In the genomic region with DNA sequence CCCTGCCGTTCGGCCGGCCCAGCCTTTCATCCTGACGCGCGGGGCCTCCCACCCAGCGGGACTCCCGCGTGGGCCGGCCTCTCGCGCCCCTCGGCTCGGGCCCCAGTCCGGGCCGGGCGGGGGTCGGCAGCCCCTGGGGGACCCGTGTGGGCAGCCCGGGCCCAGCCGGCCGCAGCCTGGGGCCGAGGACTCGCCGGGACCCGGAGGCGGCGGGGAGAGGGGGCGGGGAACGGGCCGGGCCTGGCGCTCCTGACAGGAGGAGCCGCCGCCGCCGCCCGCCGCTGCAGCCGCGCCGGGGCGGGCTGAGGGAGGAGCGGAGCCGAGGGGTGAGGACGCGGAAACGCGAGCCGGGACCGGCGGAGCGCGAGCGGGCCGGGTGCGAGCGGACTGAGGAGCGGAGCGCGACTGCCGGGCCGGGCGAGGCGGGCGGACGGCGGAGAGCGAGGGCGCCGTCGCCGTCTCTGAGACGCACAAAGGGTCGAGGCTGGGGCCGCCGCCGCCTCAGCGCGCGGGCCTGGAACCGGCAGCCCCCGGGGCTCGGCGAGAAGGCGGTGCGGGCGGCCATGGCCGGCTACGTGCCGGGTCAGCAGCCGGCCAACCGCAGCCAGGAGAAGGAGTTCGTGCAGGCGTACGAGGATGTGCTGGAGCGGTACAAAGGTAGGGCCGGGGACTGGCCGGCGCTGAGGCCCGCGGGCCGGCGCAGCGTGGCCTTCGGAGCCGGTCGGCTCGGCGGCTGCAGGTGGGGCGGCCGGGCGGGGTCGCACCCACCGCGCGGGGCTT, we compare ENCODE assay signal across 8 cellular contexts.
A peak's percentile ranks its signal among the peaks of the same experiment; 100 is the strongest.
DNase-seq lines count a peak whose midpoint lies in the region; ATAC-seq, FAIRE-seq and TF ChIP-seq lines count a peak whose summit lies in the region.

No MANE protein-coding gene starts in this region.

- H3K4me3 ChIP-seq in NB4 (ENCODE audit: low read depth, low read length) (peak overlapping the region; percentile 38), HepG2 (replicated peaks in 1 of 3; ENCODE audit: insufficient read depth in 1 of 3, low read depth in 2 of 3, low read length in 3 of 3) (peak overlapping the region; percentile 81 to 94 (median 93))

- FAIRE-seq in HepG2 (lab: Jason Lieb, UNC), result no peak

- H2AFZ ChIP-seq in HepG2 (ENCODE audit: low read length), result no peak overlapping the region

- intact Hi-C loops in activated CD4-positive, alpha-beta T cell treated with anti-CD3 and anti-CD28 coated beads for 36 hours (cut with DNase I, micrococcal nuclease), result loop anchor here in 1 of 2 experiments (1.0 to 10.0 kb wide), 3 partner anchors 153 to 620 kb away; a partner anchor contains a TSS
- intact Hi-C loops in HepG2 (cut with micrococcal nuclease; ENCODE audit: unreplicated experiment), result loop anchor here (5.0 kb wide), 1 partner anchor 67 kb away; no protein-coding TSS in a partner anchor

- CTCF ChIA-PET in activated CD4-positive, alpha-beta T cell treated with anti-CD3 and anti-CD28 coated beads for 36 hours (lab: Charles Lee), result interaction anchor here (0.7 kb wide), 1 partner anchor 152 kb away, joined by 3 read pairs; no protein-coding TSS in a partner anchor
- CTCF ChIA-PET in HepG2 (lab: Yijun Ruan, JAX; ENCODE audit: low intra/inter-chr PET ratio, low total read pairs), result interaction anchor here (1.3 to 1.9 kb wide), 2 partner anchors 86 to 153 kb away, joined by 4 to 7 read pairs; no protein-coding TSS in a partner anchor

- H3K27me3 ChIP-seq in HepG2 (ENCODE audit: control insufficient read depth in 1 of 2, insufficient read depth in 2 of 2, low read length in 2 of 2), result no peaks in the 10 kb centered on the region

- in situ Hi-C loops in HepG2 (cut with HindIII; ENCODE audit: extremely low pct_ligation_motif_present, low pct_unique_long_range_greater_than_20kb), result no loop called here

- WGBS in HepG2 (ENCODE audit: low lambda C conversion rate), result 0% methylated on average over 9 of the region's 116 CpGs

- no peak overlapping the region for H3K27ac Mint-ChIP-seq in activated CD4-positive, alpha-beta T cell treated with anti-CD3 and anti-CD28 coated beads for 36 hours

- TF ChIP-seq RAD21 in HepG2 (CRISPR knock-in tag; IDR thresholded peaks at IDR 0.05), result no peak

- peaks cover 40% of the 10 kb centered on the region for H3K4me1 Mint-ChIP-seq in activated CD4-positive, alpha-beta T cell treated with anti-CD3 and anti-CD28 coated beads for 36 hours

- no peaks in the 10 kb centered on the region for H3K9me3 ChIP-seq in HepG2 (ENCODE audit: low read length)

- H3K27ac ChIP-seq in HepG2 (ENCODE audit: extremely low read length, insufficient read depth, low read length), result peak overlapping the region; percentile 69

- peaks cover 57% of the 10 kb centered on the region for H3K4me1 ChIP-seq in HepG2 (ENCODE audit: insufficient read depth, low read length)

- TF ChIP-seq POLR2A in NB4 (IDR thresholded peaks at IDR 0.05; ENCODE audit: extremely low read depth, insufficient read length) (no peak), HepG2 (IDR thresholded peaks at IDR 0.05; ENCODE audit: insufficient read depth in 1 of 2, low read depth in 2 of 2, low read length in 2 of 2) (no peak)

- no peak overlapping the region for H3K4me3 Mint-ChIP-seq in activated CD4-positive, alpha-beta T cell treated with anti-CD3 and anti-CD28 coated beads for 36 hours

- no peak for TF ChIP-seq CTCF in NB4 (IDR thresholded peaks at IDR 0.05; ENCODE audit: low read depth, low read length)
- no peak for TF ChIP-seq CTCF in HepG2 (CRISPR knock-in tag; IDR thresholded peaks at IDR 0.05)

- no peaks in the 10 kb centered on the region for H3K9me3 Mint-ChIP-seq in activated CD4-positive, alpha-beta T cell treated with anti-CD3 and anti-CD28 coated beads for 36 hours (ENCODE audit: low read depth)

- DNase-seq in C1 segment of cervical spinal cord (lab: John Stamatoyannopoulos, UW) (peak in 9 of 14 donors; percentile 33 to 81 (median 68)), NB4 (ENCODE audit: low read depth) (peak; percentile 53), dedifferentiated amniotic fluid mesenchymal stem cell (ENCODE audit: extremely low spot score) (peak; percentile 36), HepG2 (ENCODE audit: low spot score) (no peak)
- DNase-seq in activated CD4-positive, alpha-beta T cell treated with anti-CD3 and anti-CD28 coated beads for 36 hours, result peak; percentile 77
- peak; percentile 36 to 52 for DNase-seq in stimulated activated CD4-positive, alpha-beta T cell treated with anti-CD3 and anti-CD28 coated beads, Interleukin-4, amount 100 ng/mL, for 48 hours (ENCODE audit: low read depth in 2 of 2)

- H3K79me2 ChIP-seq in HepG2 (ENCODE audit: insufficient read depth, low read length), result peaks cover 30% of the 10 kb centered on the region

- POLR2A ChIA-PET in activated CD4-positive, alpha-beta T cell treated with anti-CD3 and anti-CD28 coated beads for 36 hours (lab: Charles Lee), result no interaction called here
- POLR2A ChIA-PET in HepG2 (lab: Yijun Ruan, JAX), result interaction anchor here (0.8 to 2.5 kb wide), 9 partner anchors 12 to 153 kb away, joined by 3 to 27 read pairs (median 4); a partner anchor contains a TSS

- H3K9ac ChIP-seq in HepG2 (ENCODE audit: insufficient read depth, low read depth, low read length), result peak overlapping the region; percentile 82

- ATAC-seq in GM19438 (IDR thresholded peaks at IDR 0.05; ENCODE audit: low read depth, unreplicated experiment), result peak; percentile 42
- peak; percentile 75 for ATAC-seq in activated CD4-positive, alpha-beta T cell treated with anti-CD3 and anti-CD28 coated beads for 36 hours
- peak; percentile 76 for ATAC-seq in HepG2
- ATAC-seq in GM21367 (IDR thresholded peaks at IDR 0.05; ENCODE audit: unreplicated experiment), result no peak

- no peaks in the 10 kb centered on the region for H3K36me3 Mint-ChIP-seq in activated CD4-positive, alpha-beta T cell treated with anti-CD3 and anti-CD28 coated beads for 36 hours (ENCODE audit: low read depth)

- peaks cover 8% of the 10 kb centered on the region for H3K27me3 Mint-ChIP-seq in activated CD4-positive, alpha-beta T cell treated with anti-CD3 and anti-CD28 coated beads for 36 hours

- H3K4me2 ChIP-seq in HepG2 (ENCODE audit: low read depth, low read length), result peak overlapping the region; percentile 94

- no TSS peak for BruUV-seq in HepG2 (replicated peaks; lab: Mats Ljungman, UMichigan)

- no peaks in the 10 kb centered on the region for H3K36me3 ChIP-seq in HepG2 (replicated peaks in 1 of 2; ENCODE audit: control insufficient read depth in 1 of 2, insufficient read depth in 2 of 2, low read length in 2 of 2)

- no peaks in the 10 kb centered on the region for H4K20me1 ChIP-seq in HepG2 (ENCODE audit: insufficient read depth, low read length)

- TF ChIP-seq EP300 in HepG2 (IDR thresholded peaks at IDR 0.05; ENCODE audit: low read depth in 2 of 2, low read length in 2 of 2) (no peak), HepG2 (CRISPR knock-in tag; IDR thresholded peaks at IDR 0.05; ENCODE audit: borderline replicate concordance) (no peak)

TF ChIP-seq in HepG2, 621 proteins besides CTCF, POLR2A, EP300 and RAD21 (continues in another document):
- TF ChIP-seq GABPB1 (CRISPR knock-in tag; IDR thresholded peaks at IDR 0.05), result 0 out of 2 replicates have a peak, but pooled peaks have one; percentile 19
- TF ChIP-seq, protein P1, sequence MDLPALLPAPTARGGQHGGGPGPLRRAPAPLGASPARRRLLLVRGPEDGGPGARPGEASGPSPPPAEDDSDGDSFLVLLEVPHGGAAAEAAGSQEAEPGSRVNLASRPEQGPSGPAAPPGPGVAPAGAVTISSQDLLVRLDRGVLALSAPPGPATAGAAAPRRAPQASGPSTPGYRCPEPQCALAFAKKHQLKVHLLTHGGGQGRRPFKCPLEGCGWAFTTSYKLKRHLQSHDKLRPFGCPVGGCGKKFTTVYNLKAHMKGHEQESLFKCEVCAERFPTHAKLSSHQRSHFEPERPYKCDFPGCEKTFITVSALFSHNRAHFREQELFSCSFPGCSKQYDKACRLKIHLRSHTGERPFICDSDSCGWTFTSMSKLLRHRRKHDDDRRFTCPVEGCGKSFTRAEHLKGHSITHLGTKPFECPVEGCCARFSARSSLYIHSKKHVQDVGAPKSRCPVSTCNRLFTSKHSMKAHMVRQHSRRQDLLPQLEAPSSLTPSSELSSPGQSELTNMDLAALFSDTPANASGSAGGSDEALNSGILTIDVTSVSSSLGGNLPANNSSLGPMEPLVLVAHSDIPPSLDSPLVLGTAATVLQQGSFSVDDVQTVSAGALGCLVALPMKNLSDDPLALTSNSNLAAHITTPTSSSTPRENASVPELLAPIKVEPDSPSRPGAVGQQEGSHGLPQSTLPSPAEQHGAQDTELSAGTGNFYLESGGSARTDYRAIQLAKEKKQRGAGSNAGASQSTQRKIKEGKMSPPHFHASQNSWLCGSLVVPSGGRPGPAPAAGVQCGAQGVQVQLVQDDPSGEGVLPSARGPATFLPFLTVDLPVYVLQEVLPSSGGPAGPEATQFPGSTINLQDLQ (CRISPR knock-in tag; IDR thresholded peaks at IDR 0.05), result no peak
- TF ChIP-seq ZNF30 (CRISPR knock-in tag; IDR thresholded peaks at IDR 0.05), result no peak
- TF ChIP-seq ISL2 (CRISPR knock-in tag; IDR thresholded peaks at IDR 0.05), result no peak
- 0 out of 2 replicates have a peak, but pooled peaks have one; percentile 16 for TF ChIP-seq BRCA1 (CRISPR knock-in tag; IDR thresholded peaks at IDR 0.05)
- TF ChIP-seq ZNF775 (CRISPR knock-in tag; IDR thresholded peaks at IDR 0.05; ENCODE audit: borderline replicate concordance), result no peak
